21 cellular contexts compared by ENCODE assay signal in the genomic region with DNA sequence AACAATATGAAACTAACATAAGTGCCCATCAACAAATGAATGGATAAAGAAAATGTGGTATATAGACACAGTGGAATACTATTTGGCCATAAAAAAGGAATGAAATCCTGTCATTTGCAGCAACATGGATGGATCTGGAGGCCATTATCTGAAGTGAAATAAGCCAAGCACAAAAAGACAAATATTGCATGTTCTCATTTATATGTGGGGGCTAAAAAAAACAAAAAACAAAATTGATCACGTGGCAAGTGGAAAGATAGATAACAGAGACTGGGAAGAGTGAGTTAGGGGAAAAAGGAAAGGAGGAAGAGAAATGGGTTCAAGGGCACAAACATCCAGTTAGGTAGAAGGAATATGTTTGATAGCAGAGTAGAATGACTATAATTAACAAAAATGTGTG.
DNase-seq lines count a peak whose midpoint lies in the region; ATAC-seq and TF ChIP-seq lines count a peak whose summit lies in the region.
"Had no signal": no experiment of that assay in that cellular context is flagged by ENCODE, and none has a peak within 500 bp of the region (broad histone marks: within the 10 kb centered on the region; RNA-seq: fewer than 3 reads in every experiment).

No MANE protein-coding gene starts in this region.

- H3K27me3 ChIP-seq in CD8-positive, alpha-beta memory T cell (ENCODE audit: insufficient read depth, low read length, poor library complexity, severe bottlenecking) = no peaks in the 10 kb centered on the region
- H3K27me3 ChIP-seq in ovary = no peaks in the 10 kb centered on the region
- H3K27me3 ChIP-seq: breast epithelium, neutrophil had no signal

- H3K4me1 ChIP-seq in CD8-positive, alpha-beta memory T cell (ENCODE audit: insufficient read depth, low read length) = peaks cover 72% of the 10 kb centered on the region
- H3K4me1 ChIP-seq in ovary (ENCODE audit: insufficient read depth) = peaks cover 2% of the 10 kb centered on the region

- no peak for TF ChIP-seq POLR2A in ovary (IDR thresholded peaks at IDR 0.05)

- H3K4me3 Mint-ChIP-seq in T-helper 2 cell treated with Interferon-gamma antibody and Interleukin-4, amounts not matched to agents 5 μg/mL and 100 μg/mL, for 36 hours = peak overlapping the region; percentile 57
- H3K4me3 Mint-ChIP-seq in CD8-positive, alpha-beta memory T cell = peak overlapping the region in 4 of 7 donors; percentile 1 to 20 (median 6)
- H3K4me3 Mint-ChIP-seq in activated naive CD8-positive, alpha-beta T cell treated with anti-CD3 and anti-CD28 coated beads for 36 hours = peak overlapping the region; percentile 8
- H3K4me3 Mint-ChIP-seq in natural killer cell treated with Interleukin-12 subunit alpha and Interleukin-12 subunit beta and Interleukin-15 and Interleukin-18, amount 100 ng/mL, for 72 hours = peak overlapping the region; percentile 84

- peaks cover 3% of the 10 kb centered on the region for H3K36me3 ChIP-seq in CD8-positive, alpha-beta memory T cell (ENCODE audit: insufficient read depth, low read length)
- H3K36me3 ChIP-seq in ovary = no peaks in the 10 kb centered on the region
- H3K36me3 ChIP-seq: breast epithelium, neutrophil had no signal

- H3K4me1 Mint-ChIP-seq in T-helper 2 cell treated with Interferon-gamma antibody and Interleukin-4, amounts not matched to agents 5 μg/mL and 100 μg/mL, for 36 hours (ENCODE audit: low read depth) = peaks cover 88% of the 10 kb centered on the region
- peaks cover 62 to 85% (median 81%) of the 10 kb centered on the region in 3 donors for H3K4me1 Mint-ChIP-seq in CD8-positive, alpha-beta memory T cell
- peaks cover 91% of the 10 kb centered on the region for H3K4me1 Mint-ChIP-seq in activated naive CD8-positive, alpha-beta T cell treated with anti-CD3 and anti-CD28 coated beads for 36 hours
- H3K4me1 Mint-ChIP-seq in natural killer cell treated with Interleukin-12 subunit alpha and Interleukin-12 subunit beta and Interleukin-15 and Interleukin-18, amount 100 ng/mL, for 72 hours (ENCODE audit: low read depth in 2 of 2) = peaks cover 75 to 81% of the 10 kb centered on the region in 2 donors

- H3K27me3 Mint-ChIP-seq in T-helper 2 cell treated with Interferon-gamma antibody and Interleukin-4, amounts not matched to agents 5 μg/mL and 100 μg/mL, for 36 hours (ENCODE audit: low read depth) = no peaks in the 10 kb centered on the region
- no peaks in the 10 kb centered on the region for H3K27me3 Mint-ChIP-seq in CD8-positive, alpha-beta memory T cell
- no peaks in the 10 kb centered on the region for H3K27me3 Mint-ChIP-seq in activated naive CD8-positive, alpha-beta T cell treated with anti-CD3 and anti-CD28 coated beads for 36 hours
- H3K27me3 Mint-ChIP-seq in natural killer cell treated with Interleukin-12 subunit alpha and Interleukin-12 subunit beta and Interleukin-15 and Interleukin-18, amount 100 ng/mL, for 72 hours = no peaks in the 10 kb centered on the region

- H3K36me3 Mint-ChIP-seq in T-helper 2 cell treated with Interferon-gamma antibody and Interleukin-4, amounts not matched to agents 5 μg/mL and 100 μg/mL, for 36 hours (ENCODE audit: low read depth) = peaks cover 60% of the 10 kb centered on the region
- H3K36me3 Mint-ChIP-seq in CD8-positive, alpha-beta memory T cell = peaks cover under 1 to 39% (median 8%) of the 10 kb centered on the region in 3 donors
- peaks cover 89% of the 10 kb centered on the region for H3K36me3 Mint-ChIP-seq in activated naive CD8-positive, alpha-beta T cell treated with anti-CD3 and anti-CD28 coated beads for 36 hours
- H3K36me3 Mint-ChIP-seq in natural killer cell treated with Interleukin-12 subunit alpha and Interleukin-12 subunit beta and Interleukin-15 and Interleukin-18, amount 100 ng/mL, for 72 hours = peaks cover 42% of the 10 kb centered on the region

- no peak overlapping the region for H3K27ac ChIP-seq in CD8-positive, alpha-beta memory T cell (ENCODE audit: low read depth, low read length)
- no peak overlapping the region for H3K27ac ChIP-seq in ovary
- H3K27ac ChIP-seq: breast epithelium, GM23248, neutrophil had no signal

- ATAC-seq in natural killer cell treated with Interleukin-12 subunit alpha and Interleukin-12 subunit beta and Interleukin-15 and Interleukin-18, amount 100 ng/mL, for 72 hours = no peak
- no peak for ATAC-seq in GM19397 (IDR thresholded peaks at IDR 0.05; ENCODE audit: unreplicated experiment)

- TF ChIP-seq CTCF in ovary (IDR thresholded peaks at IDR 0.05) = no peak

- no peaks in the 10 kb centered on the region for H3K9me3 Mint-ChIP-seq in T-helper 2 cell treated with Interferon-gamma antibody and Interleukin-4, amounts not matched to agents 5 μg/mL and 100 μg/mL, for 36 hours
- H3K9me3 Mint-ChIP-seq in CD8-positive, alpha-beta memory T cell = no peaks in the 10 kb centered on the region
- H3K9me3 Mint-ChIP-seq in activated naive CD8-positive, alpha-beta T cell treated with anti-CD3 and anti-CD28 coated beads for 36 hours = peaks cover 8% of the 10 kb centered on the region
- H3K9me3 Mint-ChIP-seq in natural killer cell treated with Interleukin-12 subunit alpha and Interleukin-12 subunit beta and Interleukin-15 and Interleukin-18, amount 100 ng/mL, for 72 hours = peaks cover 3% of the 10 kb centered on the region

- WGBS in ovary, 3 donors = 57 to 79% (median 70%) methylated on average over 1 of the region's 1 CpG

- POLR2A ChIA-PET in CD8-positive, alpha-beta memory T cell (lab: Charles Lee) = interaction anchor here (2.2 to 2.3 kb wide), 2 partner anchors 156 kb away, joined by 5 to 20 read pairs; a partner anchor contains a TSS

- CTCF ChIA-PET in CD8-positive, alpha-beta memory T cell (lab: Charles Lee) = interaction anchor here (2.2 to 3.2 kb wide), 4 partner anchors 112 to 203 kb away, joined by 7 to 37 read pairs (median 16); a partner anchor contains a TSS

- no peak overlapping the region for H3K4me3 ChIP-seq in CD8-positive, alpha-beta memory T cell (ENCODE audit: low read length)
- no peak overlapping the region for H3K4me3 ChIP-seq in ovary
- H3K4me3 ChIP-seq: breast epithelium, GM23248 had no signal

- no peak for DNase-seq in T-helper 2 cell treated with Interferon-gamma antibody and Interleukin-4, amounts not matched to agents 5 μg/mL and 100 μg/mL, for 36 hours (ENCODE audit: low spot score)
- DNase-seq in T-helper 2 cell (no peak), ovary (no peak), COLO668 (lab: John Stamatoyannopoulos, UW; ENCODE audit: unreplicated experiment) (no peak)
- DNase-seq in CD8-positive, alpha-beta memory T cell = no peak
- no peak for DNase-seq in activated naive CD8-positive, alpha-beta T cell treated with anti-CD3 and anti-CD28 coated beads for 36 hours
- DNase-seq in natural killer cell treated with Interleukin-12 subunit alpha and Interleukin-12 subunit beta and Interleukin-15 and Interleukin-18, amount 100 ng/mL, for 72 hours (ENCODE audit: low spot score) = no peak
- DNase-seq: 8988T; activated CD4-positive, alpha-beta T cell treated with anti-CD3 and anti-CD28 coated beads for 4 hours; Calu3; cortex of kidney; GM23248; NCI-H1105 treated with DMSO at 0.1 percent for 48 hours; NCI-H2081 treated with DMSO at 0.1 percent for 48 hours; NCI-H446; OCI-M1; Right ventricle myocardium superior; SW 1271 had no signal

- no peak for TF ChIP-seq EP300 in ovary (IDR thresholded peaks at IDR 0.05)

- no peaks in the 10 kb centered on the region for H3K9me3 ChIP-seq in CD8-positive, alpha-beta memory T cell (ENCODE audit: low read length)
- no peaks in the 10 kb centered on the region for H3K9me3 ChIP-seq in ovary
- H3K9me3 ChIP-seq: breast epithelium, neutrophil had no signal

- peak overlapping the region; percentile 33 for H3K27ac Mint-ChIP-seq in T-helper 2 cell treated with Interferon-gamma antibody and Interleukin-4, amounts not matched to agents 5 μg/mL and 100 μg/mL, for 36 hours
- H3K27ac Mint-ChIP-seq in CD8-positive, alpha-beta memory T cell = peak overlapping the region; percentile 39 to 99 (median 98)
- peak overlapping the region; percentile 95 for H3K27ac Mint-ChIP-seq in activated naive CD8-positive, alpha-beta T cell treated with anti-CD3 and anti-CD28 coated beads for 36 hours
- peak overlapping the region; percentile 92 to 100 for H3K27ac Mint-ChIP-seq in natural killer cell treated with Interleukin-12 subunit alpha and Interleukin-12 subunit beta and Interleukin-15 and Interleukin-18, amount 100 ng/mL, for 72 hours

- intact Hi-C loops in ovary (cut with DNase I) = no loop called here

Comparison
In these comparisons a context has a peak if more than half of its experiments do, and no peak if none do; other contexts are left out.
1. H3K27ac Mint-ChIP-seq: peak in every context shown above with its lines; median percentile 98 in CD8-positive, alpha-beta memory T cell; 96 in natural killer cell treated with Interleukin-12 subunit alpha and Interleukin-12 subunit beta and Interleukin-15 and Interleukin-18, amount 100 ng/mL, for 72 hours; 95 in activated naive CD8-positive, alpha-beta T cell treated with anti-CD3 and anti-CD28 coated beads for 36 hours; 33 in T-helper 2 cell treated with Interferon-gamma antibody and Interleukin-4, amounts not matched to agents 5 μg/mL and 100 μg/mL, for 36 hours.
2. H3K4me3 Mint-ChIP-seq: peak in every context shown above with its lines; median percentile 84 in natural killer cell treated with Interleukin-12 subunit alpha and Interleukin-12 subunit beta and Interleukin-15 and Interleukin-18, amount 100 ng/mL, for 72 hours; 57 in T-helper 2 cell treated with Interferon-gamma antibody and Interleukin-4, amounts not matched to agents 5 μg/mL and 100 μg/mL, for 36 hours; 8 in activated naive CD8-positive, alpha-beta T cell treated with anti-CD3 and anti-CD28 coated beads for 36 hours; 6 in CD8-positive, alpha-beta memory T cell.